2 cellular contexts compared by ENCODE assay signal in the genomic region with DNA sequence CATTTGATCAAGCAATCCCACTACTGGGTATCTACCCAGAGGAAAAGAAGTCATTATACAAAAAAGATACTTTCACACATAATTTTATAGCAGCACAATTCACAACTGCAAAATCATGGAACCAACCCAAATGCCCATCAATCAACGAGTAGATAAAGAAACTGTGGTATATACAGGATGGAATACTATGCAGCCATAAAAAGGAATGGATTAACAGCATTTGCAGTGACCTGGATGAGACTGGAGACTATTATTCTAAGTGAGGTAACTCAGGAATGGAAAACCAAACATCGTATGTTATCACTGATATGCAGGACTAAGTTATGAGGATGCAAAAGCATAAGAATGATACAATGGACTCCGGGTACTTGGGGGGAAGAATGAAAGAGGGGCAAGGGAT. TPM values are rescaled to one million over a fixed set of nuclear protein-coding genes. Genes with fewer than 3 reads are reported as not detected.
"Had no signal": no experiment of that assay in that cellular context is flagged by ENCODE, and none has a peak within 500 bp of the region (broad histone marks: within the 10 kb centered on the region; RNA-seq: fewer than 3 reads in every experiment).

No MANE protein-coding gene starts in this region.

RNA-seq across cellular contexts. Expression of gene IFI27L1, which starts 9.0 kb away (rescaled TPM):
- total RNA-seq: ascending aorta had no signal

RNA-seq across cellular contexts. Expression of gene IFI27, which starts 38.5 kb away (rescaled TPM):
- total RNA-seq: epithelial cell of proximal tubule had no signal
